Comparison of ENCODE assay signal across 11 cellular contexts in genomic region chr5:141851195-141851874, GRCh38. TPM values are rescaled to one million over a fixed set of nuclear protein-coding genes. Genes with fewer than 3 reads are reported as not detected.
DNase-seq lines count a peak whose midpoint lies in the region; ATAC-seq and TF ChIP-seq lines count a peak whose summit lies in the region.
"Had no signal": no experiment of that assay in that cellular context is flagged by ENCODE, and none has a peak within 500 bp of the region (broad histone marks: within the 10 kb centered on the region; RNA-seq: fewer than 3 reads in every experiment).

No MANE protein-coding gene starts in this region.

- no peaks in the 10 kb centered on the region for H3K9me3 ChIP-seq in iPS-20b (ENCODE audit: insufficient read depth, low read depth, low read length)
- H3K9me3 ChIP-seq in ovary: no peaks in the 10 kb centered on the region
- H3K9me3 ChIP-seq: BE2C had no signal

- peak overlapping the region; percentile 83 for H3K27ac ChIP-seq in iPS-20b (ENCODE audit: low read length)
- peak overlapping the region; percentile 82 for H3K27ac ChIP-seq in substantia nigra (ENCODE audit: low read depth, low read length, poor library complexity, severe bottlenecking)
- H3K27ac ChIP-seq in ovary: no peak overlapping the region

- ATAC-seq in WTC11 (no peak), GM19395 (IDR thresholded peaks at IDR 0.05; ENCODE audit: unreplicated experiment) (no peak)

- H3K27me3 ChIP-seq in iPS-20b (ENCODE audit: insufficient read depth, low read length) (no peaks in the 10 kb centered on the region), ovary (no peaks in the 10 kb centered on the region)
- H3K27me3 ChIP-seq: BE2C had no signal

- 74 to 79% (median 76%) methylated on average over 10 of the region's 10 CpGs for WGBS in ovary, 3 donors

- peaks cover 21% of the 10 kb centered on the region for H3K4me1 Mint-ChIP-seq in activated naive CD4-positive, alpha-beta T cell treated with anti-CD3 and anti-CD28 coated beads, Interleukin-2, amount 10 ng/mL, durations not matched to agents 7 days and 5 days
- peaks cover 62% of the 10 kb centered on the region for H3K4me1 Mint-ChIP-seq in WTC11

- no peak overlapping the region for H3K27ac Mint-ChIP-seq in activated naive CD4-positive, alpha-beta T cell treated with anti-CD3 and anti-CD28 coated beads, Interleukin-2, amount 10 ng/mL, durations not matched to agents 7 days and 5 days
- H3K27ac Mint-ChIP-seq in WTC11: peak overlapping the region; percentile 98

- TF ChIP-seq EP300 in ovary (IDR thresholded peaks at IDR 0.05): no peak

- POLR2A ChIA-PET in WTC11 (lab: Charles Lee): no interaction called here

- no peaks in the 10 kb centered on the region for H3K9me3 Mint-ChIP-seq in activated naive CD4-positive, alpha-beta T cell treated with anti-CD3 and anti-CD28 coated beads, Interleukin-2, amount 10 ng/mL, durations not matched to agents 7 days and 5 days
- no peaks in the 10 kb centered on the region for H3K9me3 Mint-ChIP-seq in WTC11

- peaks cover 1% of the 10 kb centered on the region for H3K36me3 Mint-ChIP-seq in activated naive CD4-positive, alpha-beta T cell treated with anti-CD3 and anti-CD28 coated beads, Interleukin-2, amount 10 ng/mL, durations not matched to agents 7 days and 5 days
- peaks cover 14% of the 10 kb centered on the region for H3K36me3 Mint-ChIP-seq in WTC11

- H3K9ac ChIP-seq in iPS-20b (ENCODE audit: low read depth, low read length): peak overlapping the region; percentile 77; the same call in 1 of the 2 replicates

- H3K4me3 Mint-ChIP-seq in activated naive CD4-positive, alpha-beta T cell treated with anti-CD3 and anti-CD28 coated beads, Interleukin-2, amount 10 ng/mL, durations not matched to agents 7 days and 5 days: peak overlapping the region; percentile 32
- peak overlapping the region; percentile 64 for H3K4me3 Mint-ChIP-seq in WTC11

- TF ChIP-seq POLR2A in ovary (IDR thresholded peaks at IDR 0.05): no peak

- intact Hi-C loops in ovary (cut with DNase I): no loop called here

- H3K4me3 ChIP-seq in iPS-20b (ENCODE audit: low read length): peak overlapping the region; percentile 41; the same call in 1 of the 2 replicates
- H3K4me3 ChIP-seq in ovary: no peak overlapping the region

- CTCF ChIA-PET in activated naive CD4-positive, alpha-beta T cell treated with anti-CD3 and anti-CD28 coated beads, Interleukin-2, amount 10 ng/mL, durations not matched to agents 7 days and 5 days (lab: Charles Lee): no interaction called here
- CTCF ChIA-PET in WTC11 (lab: Charles Lee): interaction anchor here (1.4 kb wide), 1 partner anchor 35 kb away, joined by 3 read pairs; no protein-coding TSS in a partner anchor

- no peak for TF ChIP-seq CTCF in WTC11 (IDR thresholded peaks at IDR 0.05)
- no peak for TF ChIP-seq CTCF in ovary (IDR thresholded peaks at IDR 0.05)

- no peak for DNase-seq in activated naive CD4-positive, alpha-beta T cell treated with anti-CD3 and anti-CD28 coated beads, Interleukin-2, amount 10 ng/mL, durations not matched to agents 7 days and 5 days
- no peak for DNase-seq in activated naive CD4-positive, alpha-beta T cell (lab: John Stamatoyannopoulos, UW)
- no peak for DNase-seq in WTC11 (ENCODE audit: low spot score)
- DNase-seq in substantia nigra (lab: John Stamatoyannopoulos, UW): no peak
- DNase-seq in ovary: no peak
- no peak for DNase-seq in dedifferentiated amniotic fluid mesenchymal stem cell (ENCODE audit: extremely low spot score)
- DNase-seq: BE2C; GOT3; stimulated activated CD4-positive, alpha-beta T cell treated with anti-CD3 and anti-CD28 coated beads, Interleukin-4, amount 100 ng/mL, for 4 hours had no signal

- H3K4me1 ChIP-seq in iPS-20b (ENCODE audit: insufficient read depth, low read length) (peaks cover 22% of the 10 kb centered on the region), ovary (ENCODE audit: insufficient read depth) (peaks cover 3% of the 10 kb centered on the region)

- H3K36me3 ChIP-seq in iPS-20b (ENCODE audit: insufficient read depth, low read depth, low read length) (peaks cover 23% of the 10 kb centered on the region; the same call in 1 of the 2 replicates), ovary (no peaks in the 10 kb centered on the region)

- peaks cover 60% of the 10 kb centered on the region for H3K27me3 Mint-ChIP-seq in activated naive CD4-positive, alpha-beta T cell treated with anti-CD3 and anti-CD28 coated beads, Interleukin-2, amount 10 ng/mL, durations not matched to agents 7 days and 5 days
- no peaks in the 10 kb centered on the region for H3K27me3 Mint-ChIP-seq in WTC11 (ENCODE audit: low read depth)

TF ChIP-seq in WTC11, 78 proteins besides CTCF, POLR2A, EP300 and RAD21:
- TF ChIP-seq NFYB (CRISPR knock-in tag; conservative IDR thresholded peaks at IDR 0.05; ENCODE audit: low read depth) (no peak), ETV6 (CRISPR knock-in tag; IDR thresholded peaks at IDR 0.05) (0 out of 2 replicates have a peak, but pooled peaks have one; percentile 33), MLX (CRISPR knock-in tag; IDR thresholded peaks at IDR 0.05) (no peak), FOXP4 (CRISPR knock-in tag; IDR thresholded peaks at IDR 0.05) (no peak)
TF ChIP-seq in WTC11: peak in this region for 1.

RNA-seq across cellular contexts. Expression of gene PCDH1, which starts 26.9 kb away (rescaled TPM):
- total RNA-seq in WTC11 (2021): 105 to 108 TPM (median 108 TPM) in 3 replicates
- total RNA-seq in ovary: 10 to 100 TPM in 2 of 7 donors, 1 to 10 TPM in 5; 3.2 to 13.8 (median 8.8) TPM
- 1 to 10 TPM; 4.1 to 7.0 TPM for polyA plus RNA-seq in ovary

Comparison
In these comparisons a context has a peak if more than half of its experiments do, and no peak if none do; other contexts are left out.
1. H3K27ac ChIP-seq: peak in iPS-20b (single experiment) and substantia nigra (single experiment); none in ovary (0 of 2).